ENCODE assay signal across 1 cellular context in genomic region chr3:9843715-9844438, GRCh38.
A peak's percentile ranks its signal among the peaks of the same experiment; 100 is the strongest.
TF ChIP-seq lines count a peak whose summit lies in the region.

Gene RPUSD3 (minus strand): TSS chr3:9844008. CDS start chr3:9843990, 18 bp downstream.

TF ChIP-seq in HepG2, 621 proteins besides CTCF, POLR2A, EP300 and RAD21 (continued from another document and continues in another):
- TF ChIP-seq ZGPAT (CRISPR knock-in tag; IDR thresholded peaks at IDR 0.05) (peak; percentile 54; the same call in 1 of the 2 replicates), KDM1A (CRISPR knock-in tag; IDR thresholded peaks at IDR 0.05) (no peak), HNF1B (CRISPR knock-in tag; IDR thresholded peaks at IDR 0.05) (peak; percentile 52), ZNF609 (CRISPR knock-in tag; IDR thresholded peaks at IDR 0.05; ENCODE audit: borderline replicate concordance) (no peak), ZBTB3 (CRISPR knock-in tag; IDR thresholded peaks at IDR 0.05; ENCODE audit: borderline replicate concordance, low read depth) (0 out of 2 replicates have a peak, but pooled peaks have one; percentile 48), MTF2 (CRISPR knock-in tag; IDR thresholded peaks at IDR 0.05; ENCODE audit: borderline replicate concordance) (peak; percentile 41; the same call in 1 of the 2 replicates), ZBTB25 (CRISPR knock-in tag; IDR thresholded peaks at IDR 0.05) (no peak), ZNF280D (CRISPR knock-in tag; IDR thresholded peaks at IDR 0.05) (0 out of 2 replicates have a peak, but pooled peaks have one; percentile 44), SOX6 (IDR thresholded peaks at IDR 0.05) (no peak), SOX6 (CRISPR knock-in tag; IDR thresholded peaks at IDR 0.05) (peak; percentile 63; the same call in 1 of the 2 replicates), ETS1 (CRISPR knock-in tag; IDR thresholded peaks at IDR 0.05) (no peak), ARNT2 (CRISPR knock-in tag; IDR thresholded peaks at IDR 0.05; ENCODE audit: low read depth) (no peak), ESRRA (CRISPR knock-in tag; IDR thresholded peaks at IDR 0.05; ENCODE audit: low read depth) (peak; percentile 61; the same call in 1 of the 2 replicates), ZNF547 (CRISPR knock-in tag; IDR thresholded peaks at IDR 0.05) (peak; percentile 66; the same call in 1 of the 2 replicates), ZKSCAN8 (CRISPR knock-in tag; IDR thresholded peaks at IDR 0.05; ENCODE audit: borderline replicate concordance) (0 out of 2 replicates have a peak, but pooled peaks have one; percentile 24), ZNF367 (CRISPR knock-in tag; IDR thresholded peaks at IDR 0.05; ENCODE audit: borderline replicate concordance) (no peak), MED1 (CRISPR knock-in tag; IDR thresholded peaks at IDR 0.05) (peak; percentile 47; the same call in 1 of the 2 replicates), NAIF1 (CRISPR knock-in tag; IDR thresholded peaks at IDR 0.05; ENCODE audit: borderline replicate concordance) (0 out of 2 replicates have a peak, but pooled peaks have one; percentile 11), NR2F2 (IDR thresholded peaks at IDR 0.05; ENCODE audit: borderline replicate concordance, low read depth) (no peak), ZNF235 (CRISPR knock-in tag; IDR thresholded peaks at IDR 0.05; ENCODE audit: borderline replicate concordance) (peak; percentile 88; the same call in 1 of the 2 replicates), ZFP91 (CRISPR knock-in tag; IDR thresholded peaks at IDR 0.05; ENCODE audit: borderline replicate concordance) (peak; percentile 84; the same call in 1 of the 2 replicates), ZNF883 (CRISPR knock-in tag; IDR thresholded peaks at IDR 0.05; ENCODE audit: not compliant biosample characterization) (peak; percentile 85), SALL1 (CRISPR knock-in tag; IDR thresholded peaks at IDR 0.05) (peak; percentile 41; the same call in 1 of the 2 replicates), RERE (CRISPR knock-in tag; IDR thresholded peaks at IDR 0.05; ENCODE audit: low read depth) (0 out of 2 replicates have a peak, but pooled peaks have one; percentile 27), YEATS2 (CRISPR knock-in tag; IDR thresholded peaks at IDR 0.05; ENCODE audit: borderline replicate concordance) (0 out of 2 replicates have a peak, but pooled peaks have one; percentile 55)
